ENCODE assay signal across 17 cellular contexts in the genomic region with DNA sequence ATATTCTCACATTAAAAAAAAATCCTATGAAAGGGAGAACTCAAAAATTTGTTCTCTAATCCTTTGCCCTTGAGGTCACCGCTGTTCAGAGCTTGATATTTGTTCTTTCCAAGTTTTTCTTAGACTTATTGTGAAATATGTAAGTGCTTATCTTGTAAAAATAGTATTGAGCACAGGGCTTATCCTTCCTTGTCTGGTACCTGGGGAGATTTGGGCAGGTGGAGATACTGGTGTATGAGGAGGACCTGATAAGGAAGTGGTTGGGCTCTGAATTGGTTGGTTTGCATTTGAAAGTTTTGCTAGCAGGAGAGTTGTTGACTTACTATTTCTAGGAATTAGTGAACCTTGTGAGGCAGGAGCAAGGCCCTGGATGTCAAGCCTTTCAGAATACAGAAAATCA.
"Had no signal": no experiment of that assay in that cellular context is flagged by ENCODE, and none has a peak within 500 bp of the region (broad histone marks: within the 10 kb centered on the region; RNA-seq: fewer than 3 reads in every experiment).

No MANE protein-coding gene starts in this region.

- H3K36me3 ChIP-seq: cardiac muscle cell, heart left ventricle, stomach, thoracic aorta had no signal

- H3K4me3 Mint-ChIP-seq: activated CD4-positive, alpha-beta memory T cell treated with anti-CD3 and anti-CD28 coated beads, Interleukin-2, amount 10 ng/mL, durations not matched to agents 7 days and 5 days; activated naive CD8-positive, alpha-beta T cell treated with anti-CD3 and anti-CD28 coated beads, Interleukin-2, amount 50 U/mL, for 24 hours; activated T-cell treated with anti-CD3 and anti-CD28 coated beads, Interleukin-2, amount 50 U/mL, for 72 hours; T-helper 2 cell treated with Interferon-gamma antibody and Interleukin-4, amounts not matched to agents 5 μg/mL and 100 μg/mL, for 36 hours had no signal

- H3K4me1 Mint-ChIP-seq: activated CD4-positive, alpha-beta memory T cell treated with anti-CD3 and anti-CD28 coated beads, Interleukin-2, amount 10 ng/mL, durations not matched to agents 7 days and 5 days; activated naive CD8-positive, alpha-beta T cell treated with anti-CD3 and anti-CD28 coated beads, Interleukin-2, amount 50 U/mL, for 24 hours had no signal

- H3K27ac Mint-ChIP-seq: activated CD4-positive, alpha-beta memory T cell treated with anti-CD3 and anti-CD28 coated beads, Interleukin-2, amount 10 ng/mL, durations not matched to agents 7 days and 5 days; activated naive CD8-positive, alpha-beta T cell treated with anti-CD3 and anti-CD28 coated beads, Interleukin-2, amount 50 U/mL, for 24 hours; activated T-cell treated with anti-CD3 and anti-CD28 coated beads, Interleukin-2, amount 50 U/mL, for 72 hours; T-helper 2 cell treated with Interferon-gamma antibody and Interleukin-4, amounts not matched to agents 5 μg/mL and 100 μg/mL, for 36 hours had no signal

- H3K9me3 Mint-ChIP-seq: activated CD4-positive, alpha-beta memory T cell treated with anti-CD3 and anti-CD28 coated beads, Interleukin-2, amount 10 ng/mL, durations not matched to agents 7 days and 5 days; activated naive CD8-positive, alpha-beta T cell treated with anti-CD3 and anti-CD28 coated beads, Interleukin-2, amount 50 U/mL, for 24 hours; activated T-cell treated with anti-CD3 and anti-CD28 coated beads, Interleukin-2, amount 50 U/mL, for 72 hours; T-helper 2 cell treated with Interferon-gamma antibody and Interleukin-4, amounts not matched to agents 5 μg/mL and 100 μg/mL, for 36 hours had no signal

- ATAC-seq: activated naive CD8-positive, alpha-beta T cell treated with anti-CD3 and anti-CD28 coated beads, Interleukin-2, amount 50 U/mL, for 24 hours; activated T-cell treated with anti-CD3 and anti-CD28 coated beads, Interleukin-2, amount 50 U/mL, for 72 hours; foreskin keratinocyte; heart left ventricle had no signal

- H3K4me3 ChIP-seq: cardiac muscle cell, heart left ventricle, skin epidermis, stomach, thoracic aorta had no signal

- H3K4me1 ChIP-seq: foreskin keratinocyte, heart left ventricle had no signal

- FAIRE-seq: colon, endothelial cell of umbilical vein, kidney, urothelium cell line had no signal

- H3K27ac ChIP-seq: cardiac muscle cell, foreskin keratinocyte, heart left ventricle, skin epidermis, stomach, thoracic aorta had no signal

- H3K9me3 ChIP-seq: heart left ventricle, stomach, thoracic aorta had no signal

- DNase-seq: activated CD4-positive, alpha-beta memory T cell treated with anti-CD3 and anti-CD28 coated beads, Interleukin-2, amount 10 ng/mL, durations not matched to agents 7 days and 5 days; activated naive CD8-positive, alpha-beta T cell treated with anti-CD3 and anti-CD28 coated beads, Interleukin-2, amount 50 U/mL, for 24 hours; activated T-cell treated with anti-CD3 and anti-CD28 coated beads, Interleukin-2, amount 50 U/mL, for 72 hours; foreskin keratinocyte; heart left ventricle; kidney; left ventricle myocardium superior; mesenchymal stem cell; stimulated activated CD4-positive, alpha-beta T cell treated with anti-CD3 and anti-CD28 coated beads, Interleukin-4, amount 100 ng/mL, for 4 hours; stomach had no signal

- H3K27me3 ChIP-seq: cardiac muscle cell, foreskin keratinocyte, heart left ventricle, stomach had no signal
